Comparison of ENCODE assay signal across 7 cellular contexts in the genomic region with DNA sequence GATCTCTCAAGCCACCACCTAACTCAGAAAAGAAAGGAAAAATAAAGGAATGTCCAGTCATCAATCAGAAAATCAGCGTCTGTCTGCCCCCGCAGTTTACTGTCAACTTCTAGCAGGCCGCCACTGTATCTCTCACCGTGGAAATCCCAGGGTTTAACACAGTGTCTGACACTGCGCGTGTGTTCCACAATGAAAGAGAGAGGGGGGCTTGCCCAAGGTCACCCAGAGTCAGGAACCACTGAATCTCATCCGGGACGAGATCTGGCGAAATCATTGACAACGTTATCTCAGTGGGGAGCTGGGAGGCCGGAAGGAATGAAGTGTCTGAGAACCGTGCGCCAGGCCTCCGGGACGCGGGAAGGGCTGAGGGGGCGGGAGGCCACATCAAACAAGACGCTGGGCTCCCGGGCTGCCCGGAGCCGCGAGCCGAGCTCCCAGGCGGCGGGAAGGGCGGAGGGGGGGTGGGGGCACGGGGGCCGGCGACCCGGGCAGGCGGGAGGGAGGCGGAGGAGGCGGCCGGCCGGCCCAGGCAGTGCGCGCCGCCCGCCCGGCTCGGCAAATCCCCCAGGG. TPM values are rescaled to one million over a fixed set of nuclear protein-coding genes. Genes with fewer than 3 reads are reported as not detected.
A peak's percentile ranks its signal among the peaks of the same experiment; 100 is the strongest.
DNase-seq lines count a peak whose midpoint lies in the region; ATAC-seq and TF ChIP-seq lines count a peak whose summit lies in the region.

No MANE protein-coding gene starts in this region.

- no peak for TF ChIP-seq CTCF in NB4 (IDR thresholded peaks at IDR 0.05; ENCODE audit: low read depth, low read length)

- H3K9me3 Mint-ChIP-seq in activated T-cell treated with anti-CD3 and anti-CD28 coated beads, Interleukin-2, amount 50 U/mL, for 72 hours = no peaks in the 10 kb centered on the region

- DNase-seq in GM04504 (ENCODE audit: low read depth) (peak; percentile 21), NB4 (ENCODE audit: low read depth) (peak; percentile 79), cardiac septum (ENCODE audit: low spot score) (peak; percentile 85), posterior vena cava (ENCODE audit: low spot score) (peak; percentile 88), inferior parietal cortex (ENCODE audit: extremely low spot score) (no peak)
- DNase-seq in activated T-cell treated with anti-CD3 and anti-CD28 coated beads, Interleukin-2, amount 50 U/mL, for 72 hours = peak; percentile 20 to 21

- peaks cover 55% of the 10 kb centered on the region for H3K4me1 Mint-ChIP-seq in activated T-cell treated with anti-CD3 and anti-CD28 coated beads, Interleukin-2, amount 50 U/mL, for 72 hours (ENCODE audit: low read depth)

- peak overlapping the region; percentile 58 for H3K4me3 ChIP-seq in NB4 (ENCODE audit: low read depth, low read length)

- H3K27me3 Mint-ChIP-seq in activated T-cell treated with anti-CD3 and anti-CD28 coated beads, Interleukin-2, amount 50 U/mL, for 72 hours (ENCODE audit: low read depth) = peaks cover 71% of the 10 kb centered on the region

- H3K27ac Mint-ChIP-seq in activated T-cell treated with anti-CD3 and anti-CD28 coated beads, Interleukin-2, amount 50 U/mL, for 72 hours = peak overlapping the region; percentile 50

- intact Hi-C loops in cardiac septum (cut with DNase I) = loop anchor here (1.0 to 2.0 kb wide), 2 partner anchors 63 to 130 kb away; no protein-coding TSS in a partner anchor
- intact Hi-C loops in posterior vena cava (cut with DNase I) = loop anchor here in 1 of 2 donors (5.0 kb wide), 1 partner anchor 56 kb away; no protein-coding TSS in a partner anchor

- peak overlapping the region; percentile 71 to 82 for H3K4me3 Mint-ChIP-seq in activated T-cell treated with anti-CD3 and anti-CD28 coated beads, Interleukin-2, amount 50 U/mL, for 72 hours

- ATAC-seq in activated T-cell treated with anti-CD3 and anti-CD28 coated beads, Interleukin-2, amount 50 U/mL, for 72 hours (replicated peaks in 1 of 2) = no peak
- ATAC-seq in GM18519 (IDR thresholded peaks at IDR 0.05; ENCODE audit: low FRiP score, unreplicated experiment) = no peak

- TF ChIP-seq POLR2A in NB4 (IDR thresholded peaks at IDR 0.05; ENCODE audit: extremely low read depth, insufficient read length) = no peak

- H3K36me3 Mint-ChIP-seq in activated T-cell treated with anti-CD3 and anti-CD28 coated beads, Interleukin-2, amount 50 U/mL, for 72 hours (ENCODE audit: insufficient read depth in 2 of 2) = peaks cover 0 to 4% of the 10 kb centered on the region in 2 donors

RNA-seq across cellular contexts. Expression of a gene that starts 2.2 kb away (rescaled TPM):
- total RNA-seq in activated T-cell treated with anti-CD3 and anti-CD28 coated beads, Interleukin-2, amount 50 U/mL, for 72 hours = under 1 TPM; 0.81 to 0.91 TPM
- total RNA-seq in cardiac septum (24.4 TPM), posterior vena cava (10 to 100 TPM; 19.5 to 29.2 TPM)

Comparison
In these comparisons a context has a peak if more than half of its experiments do, and no peak if none do; other contexts are left out.
1. RNA of a gene that starts 2.2 kb away (total RNA-seq): 19.5 to 29.2 TPM in posterior vena cava and 24.4 TPM in cardiac septum (single experiment); 0.81 to 0.91 TPM in activated T-cell treated with anti-CD3 and anti-CD28 coated beads, Interleukin-2, amount 50 U/mL, for 72 hours; every median in the first group is over 10 times any median in the second.